8 cellular contexts compared by ENCODE assay signal in genomic region chr2:206274434-206275273, GRCh38. TPM values are rescaled to one million over a fixed set of nuclear protein-coding genes. Genes with fewer than 3 reads are reported as not detected.
DNase-seq lines count a peak whose midpoint lies in the region; ATAC-seq, FAIRE-seq and TF ChIP-seq lines count a peak whose summit lies in the region.

ZDBF2 (plus strand) TSS chr2:206274663; CDS start chr2:206281850, 7,187 bp downstream.

- TF ChIP-seq RAD21 in A549 (conservative IDR thresholded peaks at IDR 0.05 in 1 of 2, IDR thresholded peaks at IDR 0.05 in 1 of 2): no peak

- POLR2A ChIA-PET in A549 (lab: Yijun Ruan, JAX): interaction anchor here (0.6 to 0.8 kb wide), 4 partner anchors 10 to 115 kb away, joined by 3 to 5 read pairs (median 3); partner anchors contain the start of gene EEF1B2
- POLR2A ChIA-PET in naive thymus-derived CD8-positive, alpha-beta T cell (lab: Charles Lee): interaction anchor here (1.2 kb wide), 1 partner anchor 115 kb away, joined by 3 read pairs; the partner anchor contains the start of genes EEF1B2 and NDUFS1

- H3K9me3 Mint-ChIP-seq in activated T-cell treated with anti-CD3 and anti-CD28 coated beads, Interleukin-2, amount 50 U/mL, for 4 hours: no peaks in the 10 kb centered on the region
- H3K9me3 Mint-ChIP-seq in naive thymus-derived CD8-positive, alpha-beta T cell: peaks cover 0 to 11% (median 5%) of the 10 kb centered on the region in 9 donors

- peak within 1 kb of the TSS; percentile 85 for H3K4me3 Mint-ChIP-seq in activated T-cell treated with anti-CD3 and anti-CD28 coated beads, Interleukin-2, amount 50 U/mL, for 4 hours
- H3K4me3 Mint-ChIP-seq in naive thymus-derived CD8-positive, alpha-beta T cell: peak within 1 kb of the TSS; percentile 81 to 93 (median 90)

- peaks cover 93% of the 10 kb centered on the region for H3K27me3 ChIP-seq in suprapubic skin

- H3K27ac Mint-ChIP-seq in naive thymus-derived CD8-positive, alpha-beta T cell: peak within 1 kb of the TSS; percentile 75 to 95 (median 93)

- TF ChIP-seq EP300 in A549 (IDR thresholded peaks at IDR 0.05) (no peak), suprapubic skin (IDR thresholded peaks at IDR 0.05) (no peak)

- TF ChIP-seq CTCF in A549 (IDR thresholded peaks at IDR 0.05) (no peak), suprapubic skin (IDR thresholded peaks at IDR 0.05) (no peak)

- H3K27ac ChIP-seq in A549 (peak within 1 kb of the TSS; percentile 85 to 96), suprapubic skin (no peak within 1 kb of the TSS)

- peak; percentile 51 to 66 for DNase-seq in A549 (ENCODE audit: low read depth in 1 of 2, low spot score in 1 of 2)
- peak; percentile 45 to 89 for DNase-seq in NCI-H526 (lab: John Stamatoyannopoulos, UW)
- DNase-seq in activated T-cell treated with anti-CD3 and anti-CD28 coated beads, Interleukin-2, amount 50 U/mL, for 4 hours: peak; percentile 38
- DNase-seq in fibroblast of gingiva (ENCODE audit: low read depth): peak; percentile 52
- DNase-seq in naive thymus-derived CD8-positive, alpha-beta T cell: peak; percentile 10 to 73 (median 60)
- no peak for DNase-seq in suprapubic skin (ENCODE audit: low spot score in 2 of 2)

- ATAC-seq in A549: peak; percentile 90 to 92
- ATAC-seq in GM18511 (IDR thresholded peaks at IDR 0.05; ENCODE audit: unreplicated experiment): peak; percentile 83
- peak; percentile 88 for ATAC-seq in HG02885 (IDR thresholded peaks at IDR 0.05; ENCODE audit: poor library complexity, unreplicated experiment)
- peak; percentile 84 to 93 for ATAC-seq in activated T-cell treated with anti-CD3 and anti-CD28 coated beads, Interleukin-2, amount 50 U/mL, for 4 hours
- ATAC-seq in naive thymus-derived CD8-positive, alpha-beta T cell: peak; percentile 77 to 83

- no peak for FAIRE-seq in A549 (lab: Jason Lieb, UNC)

- peaks cover under 1% of the 10 kb centered on the region for H3K36me3 ChIP-seq in suprapubic skin

- CTCF ChIA-PET in A549 (lab: Yijun Ruan, JAX): no interaction called here

- peaks cover 19% of the 10 kb centered on the region for H3K4me1 ChIP-seq in A549
- H3K4me1 ChIP-seq in suprapubic skin: peaks cover 19% of the 10 kb centered on the region

- peak; percentile 44; the same call in 1 of the 2 replicates for TF ChIP-seq POLR2A in A549 (IDR thresholded peaks at IDR 0.05; ENCODE audit: low read length)
- no peak for TF ChIP-seq POLR2A in suprapubic skin (IDR thresholded peaks at IDR 0.05)

- no peaks in the 10 kb centered on the region for H3K36me3 Mint-ChIP-seq in activated T-cell treated with anti-CD3 and anti-CD28 coated beads, Interleukin-2, amount 50 U/mL, for 4 hours (ENCODE audit: insufficient read depth)
- H3K36me3 Mint-ChIP-seq in naive thymus-derived CD8-positive, alpha-beta T cell: peaks cover 0 to 4% (median 3%) of the 10 kb centered on the region in 3 donors

- H3K27me3 Mint-ChIP-seq in activated T-cell treated with anti-CD3 and anti-CD28 coated beads, Interleukin-2, amount 50 U/mL, for 4 hours (ENCODE audit: low read depth): peaks cover 59% of the 10 kb centered on the region
- peaks cover 19 to 54% (median 40%) of the 10 kb centered on the region in 5 donors for H3K27me3 Mint-ChIP-seq in naive thymus-derived CD8-positive, alpha-beta T cell

- 5% methylated on average over 13 of the region's 99 CpGs for WGBS in A549 (ENCODE audit: missing lambda C conversion rate)
- 0% methylated on average over 16 of the region's 99 CpGs for WGBS in suprapubic skin

- no peaks in the 10 kb centered on the region for H3K9me3 ChIP-seq in A549
- H3K9me3 ChIP-seq in suprapubic skin: no peaks in the 10 kb centered on the region

- peaks cover 17% of the 10 kb centered on the region for H3K4me1 Mint-ChIP-seq in activated T-cell treated with anti-CD3 and anti-CD28 coated beads, Interleukin-2, amount 50 U/mL, for 4 hours (ENCODE audit: low read depth)
- H3K4me1 Mint-ChIP-seq in naive thymus-derived CD8-positive, alpha-beta T cell: peaks cover 3 to 25% (median 19%) of the 10 kb centered on the region in 4 donors

- H3K4me3 ChIP-seq in A549 (peak within 1 kb of the TSS; percentile 81), suprapubic skin (peak within 1 kb of the TSS; percentile 60)

- H3K4me2 ChIP-seq in A549: peak within 1 kb of the TSS; percentile 89

TF ChIP-seq in A549, 52 proteins besides CTCF, POLR2A, EP300 and RAD21 (continues in another document):
- TF ChIP-seq KDM1A (IDR thresholded peaks at IDR 0.05; ENCODE audit: low read depth): no peak
- peak; percentile 88 for TF ChIP-seq E2F6 (IDR thresholded peaks at IDR 0.05; ENCODE audit: borderline replicate concordance, low read depth)
- TF ChIP-seq HOXB5 (CRISPR knock-in tag; IDR thresholded peaks at IDR 0.05): no peak
- TF ChIP-seq BHLHE40 (IDR thresholded peaks at IDR 0.05; ENCODE audit: low read depth, low read length): no peak
- TF ChIP-seq EHF (CRISPR knock-in tag; IDR thresholded peaks at IDR 0.05): no peak
- TF ChIP-seq HMGXB4 (CRISPR knock-in tag; IDR thresholded peaks at IDR 0.05; ENCODE audit: borderline replicate concordance): no peak
- 0 out of 2 replicates have a peak, but pooled peaks have one; percentile 14 for TF ChIP-seq GATA3 (IDR thresholded peaks at IDR 0.05; ENCODE audit: borderline replicate concordance)
- TF ChIP-seq RARB (CRISPR knock-in tag; IDR thresholded peaks at IDR 0.05): no peak
- TF ChIP-seq SMC3 (IDR thresholded peaks at IDR 0.05): no peak
- peak in 1 of 2 experiments; percentile 75; a peak in 2 of 5 replicates for TF ChIP-seq JUN (IDR thresholded peaks at IDR 0.05)
- no peak for TF ChIP-seq FOXS1 (CRISPR knock-in tag; IDR thresholded peaks at IDR 0.05)
- no peak for TF ChIP-seq NR3C1 (IDR thresholded peaks at IDR 0.05)
- no peak for TF ChIP-seq RCOR1 (IDR thresholded peaks at IDR 0.05; ENCODE audit: low read depth, low read length)
- no peak for TF ChIP-seq MYC (IDR thresholded peaks at IDR 0.05; ENCODE audit: borderline replicate concordance, low read length)
- no peak for TF ChIP-seq CBX8 (IDR thresholded peaks at IDR 0.05)
- TF ChIP-seq SREBF2 (IDR thresholded peaks at IDR 0.05): no peak
- no peak for TF ChIP-seq ATOH8 (CRISPR knock-in tag; IDR thresholded peaks at IDR 0.05; ENCODE audit: low read depth)
- TF ChIP-seq ELK1 (IDR thresholded peaks at IDR 0.05; ENCODE audit: low read depth, low read length): no peak
- no peak for TF ChIP-seq HOXB13 (CRISPR knock-in tag; IDR thresholded peaks at IDR 0.05; ENCODE audit: low read depth)
- no peak for TF ChIP-seq FOSB (CRISPR knock-in tag; IDR thresholded peaks at IDR 0.05)

RNA-seq across cellular contexts. Expression of gene ZDBF2, which starts in this region (rescaled TPM):
- polyA plus RNA-seq in A549 (2011; rRNA removed) (5.8 and 8.4 TPM in 2 replicates), A549 (2017; fragmentation: RNase III; extraction: RNeasy Plus Mini Kit Qiagen cat#74134 plus additional on column Dnase treatment) (1.3 to 1.7 TPM (median 1.5 TPM) in 3 replicates)
- 0.28 and 0.30 TPM in 2 replicates for polyA plus RNA-seq in A549 (2012; cell fraction: cytosol; rRNA removed)
- polyA plus RNA-seq in A549 (2012; cell fraction: nucleus; rRNA removed): 0.50 and 0.78 TPM in 2 replicates
- 7.2 and 7.5 TPM in 2 replicates for polyA minus RNA-seq in A549 (2011; rRNA and poly(A)+ RNA removed)
- total RNA-seq in activated T-cell treated with anti-CD3 and anti-CD28 coated beads, Interleukin-2, amount 50 U/mL, for 4 hours: 1 to 10 TPM; 5.2 to 6.5 (median 6.3) TPM
- 10 to 100 TPM; 15.4 to 15.8 TPM for total RNA-seq in naive thymus-derived CD8-positive, alpha-beta T cell
- polyA plus RNA-seq in naive thymus-derived CD8-positive, alpha-beta T cell: 1 to 10 TPM; 2.7 to 5.2 (median 3.3) TPM
- 1 to 10 TPM; 3.4 to 8.0 (median 4.3) TPM for total RNA-seq in suprapubic skin

Comparison
In these comparisons a context has a peak if more than half of its experiments do, and no peak if none do; other contexts are left out.
1. DNase-seq: peak in A549 (2 of 2), NCI-H526 (2 of 2), activated T-cell treated with anti-CD3 and anti-CD28 coated beads, Interleukin-2, amount 50 U/mL, for 4 hours (single experiment), fibroblast of gingiva (single experiment) and naive thymus-derived CD8-positive, alpha-beta T cell (10 of 10); none in suprapubic skin (0 of 2).
2. Peak in every context shown above with its lines, with median percentiles within 50 percentile points of each other: ATAC-seq.